8 cellular contexts compared by ENCODE assay signal in the genomic region with DNA sequence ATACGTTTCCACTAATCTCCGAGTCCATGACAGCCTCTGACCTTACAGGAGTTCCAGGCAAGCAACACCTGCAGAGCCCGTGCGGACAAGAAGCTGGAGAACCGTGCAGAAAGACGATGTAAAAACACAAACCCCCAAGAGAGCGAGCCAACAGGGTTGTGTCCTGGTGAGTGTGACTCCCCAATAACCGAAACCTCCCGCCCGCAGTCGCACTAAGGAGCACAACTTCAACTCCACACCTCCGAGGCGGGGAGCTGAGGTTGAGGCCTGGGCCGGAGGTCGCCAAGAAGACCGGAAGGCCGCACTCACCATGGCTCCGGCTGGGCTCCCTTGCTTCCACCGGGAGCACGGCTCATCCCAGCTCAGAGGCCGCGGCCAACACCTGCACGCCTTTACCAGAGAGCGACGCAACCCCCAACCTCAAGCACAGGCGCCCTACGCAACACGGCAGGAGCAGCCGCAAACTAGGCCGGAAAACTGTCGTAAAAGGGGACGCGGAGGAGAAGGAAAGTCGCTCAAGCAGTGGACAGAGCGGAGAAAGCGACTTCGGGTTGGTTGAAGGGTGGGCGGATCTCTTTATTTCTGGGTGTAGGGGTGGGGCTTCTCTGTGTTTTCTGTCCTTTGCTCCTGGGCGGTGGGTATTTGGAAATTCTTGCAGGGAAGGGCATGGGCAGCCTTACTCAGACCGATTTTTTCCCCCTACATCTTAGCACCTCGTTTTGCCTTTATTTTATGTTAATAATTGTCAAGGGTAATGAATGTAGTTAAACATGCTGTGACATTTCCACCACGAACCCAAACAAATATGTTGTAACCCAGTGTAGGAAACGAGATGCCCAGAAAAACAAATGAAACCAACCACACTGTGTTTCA. TPM values are rescaled to one million over a fixed set of nuclear protein-coding genes. Genes with fewer than 3 reads are reported as not detected.
DNase-seq lines count a peak whose midpoint lies in the region; ATAC-seq and TF ChIP-seq lines count a peak whose summit lies in the region.

A gene (minus strand): TSS at position 446 of the 873 bp plus-strand sequence. CDS start 134 bp downstream, at position 312.

- peaks cover 0 to 17% of the 10 kb centered on the region in 2 donors for H3K36me3 ChIP-seq in left lung

- peak within 1 kb of the TSS; percentile 83 to 91 for H3K4me3 ChIP-seq in left lung

- H3K4me1 ChIP-seq in left lung, result peaks cover 4 to 19% of the 10 kb centered on the region in 2 donors

- peak within 1 kb of the TSS; percentile 89 for H3K27ac ChIP-seq in C4-2B
- H3K27ac ChIP-seq in left lung, result peak within 1 kb of the TSS; percentile 85 to 87

- no peaks in the 10 kb centered on the region for H3K27me3 ChIP-seq in left lung

- TF ChIP-seq CTCF in C4-2B (conservative IDR thresholded peaks at IDR 0.05), result no peak
- no peak for TF ChIP-seq CTCF in left lung (IDR thresholded peaks at IDR 0.05)

- ATAC-seq in GM19395 (IDR thresholded peaks at IDR 0.05; ENCODE audit: unreplicated experiment), result peak; percentile 98
- peak; percentile 90 for ATAC-seq in HG03565 (IDR thresholded peaks at IDR 0.05; ENCODE audit: unreplicated experiment)
- ATAC-seq in left lung, result peak; percentile 98

- intact Hi-C loops in left lung (cut with DNase I), result no loop called here

- DNase-seq in NCI-H774 (lab: John Stamatoyannopoulos, UW), result peak; percentile 99
- peak; percentile 85 to 87 for DNase-seq in activated CD4-positive, alpha-beta T cell treated with anti-CD3 and anti-CD28 coated beads, Interleukin-2, amount 50 U/mL, for 4 hours
- peak; percentile 97 for DNase-seq in dermis blood vessel endothelial cell
- peak; percentile 92 to 95 for DNase-seq in left lung
- peak; percentile 79 to 85 for DNase-seq in stimulated activated CD4-positive, alpha-beta T cell treated with anti-CD3 and anti-CD28 coated beads, Interleukin-2, amount 100 ng/mL, for 48 hours

- no peaks in the 10 kb centered on the region for H3K9me3 ChIP-seq in left lung

RNA-seq across cellular contexts. Expression of the gene that starts here (rescaled TPM):
- total RNA-seq in dermis blood vessel endothelial cell (26.0 and 30.8 TPM in 2 replicates), left lung (10 to 100 TPM; 31.2 to 38.3 TPM)

Comparison
In these comparisons a context has a peak if more than half of its experiments do, and no peak if none do; other contexts are left out.
1. Peak in every context shown above with its lines: DNase-seq, ATAC-seq, H3K4me3 ChIP-seq and H3K27ac ChIP-seq.